32 cellular contexts compared by ENCODE assay signal in genomic region chr2:48584551-48584950, GRCh38. TPM values are rescaled to one million over a fixed set of nuclear protein-coding genes. Genes with fewer than 3 reads are reported as not detected.
"Had no signal": no experiment of that assay in that cellular context is flagged by ENCODE, and none has a peak within 500 bp of the region (broad histone marks: within the 10 kb centered on the region; RNA-seq: fewer than 3 reads in every experiment).

No MANE protein-coding gene starts in this region.

- H3K36me3 ChIP-seq: right lobe of liver, upper lobe of right lung had no signal

- FAIRE-seq: islet of Langerhans, kidney, urothelium cell line had no signal

- H3K27ac ChIP-seq: left lung, lower lobe of right lung, right atrium auricular region, right lobe of liver, upper lobe of right lung had no signal

- ATAC-seq: left colon; left lung; lower lobe of right lung; natural killer cell; right lobe of liver; stimulated activated memory B cell treated with anti-CD40 and anti-IgM and Interleukin-4, amounts not matched to agents 10 μg/mL and 1 μg/mL and 100 μg/mL, for 72 hours; stimulated activated naive CD8-positive, alpha-beta T cell treated with anti-CD3 and anti-CD28 coated beads, Interleukin-15, amount 100 ng/mL, for 72 hours; upper lobe of right lung had no signal

- H3K4me3 Mint-ChIP-seq: immature natural killer cell; mesothelial cell of epicardium; naive B cell; natural killer cell; nephron progenitor cell; stimulated activated memory B cell treated with anti-CD40 and anti-IgM and Interleukin-4, amounts not matched to agents 10 μg/mL and 1 μg/mL and 100 μg/mL, for 72 hours; stimulated activated naive CD8-positive, alpha-beta T cell treated with anti-CD3 and anti-CD28 coated beads, Interleukin-15, amount 100 ng/mL, for 72 hours had no signal

- DNase-seq: hypothalamus; immature natural killer cell; kidney; left colon; left lung; lower lobe of right lung; mammary epithelial cell; mesenchymal stem cell; naive B cell; natural killer cell; nephron progenitor cell; nucleus accumbens; right lobe of liver; stimulated activated CD4-positive, alpha-beta T cell treated with anti-CD3 and anti-CD28 coated beads, Interleukin-1b, Interleukin-23, amount 100 ng/mL, for 48 hours; stimulated activated CD4-positive, alpha-beta T cell treated with anti-CD3 and anti-CD28 coated beads, Interleukin-2, amount 100 ng/mL, for 48 hours; stimulated activated CD4-positive, alpha-beta T cell treated with anti-CD3 and anti-CD28 coated beads, Interleukin-4, amount 100 ng/mL, for 4 hours; stimulated activated CD8-positive, alpha-beta memory T cell treated with anti-CD3 and anti-CD28 coated beads, Interleukin-4, amount 100 ng/mL, for 48 hours; stimulated activated naive CD4-positive, alpha-beta T cell treated with Interleukin-2 at 50 U/mL for 16 hours; stimulated activated naive CD8-positive, alpha-beta T cell treated with anti-CD3 and anti-CD28 coated beads, Interleukin-15, amount 100 ng/mL, for 72 hours; substantia nigra; upper lobe of right lung had no signal

- H3K4me1 ChIP-seq: lower lobe of right lung, right atrium auricular region, right lobe of liver had no signal

- H3K4me3 ChIP-seq: left lung, lower lobe of right lung, right atrium auricular region, right lobe of liver, smooth muscle cell, tibial nerve, upper lobe of right lung had no signal

- H3K4me2 ChIP-seq: smooth muscle cell had no signal

- H3K27me3 Mint-ChIP-seq: progenitor cell of endocrine pancreas; stimulated activated naive CD8-positive, alpha-beta T cell treated with anti-CD3 and anti-CD28 coated beads, Interleukin-15, amount 100 ng/mL, for 72 hours had no signal

- H3K9me3 ChIP-seq: left lung, lower lobe of right lung, right atrium auricular region, right lobe of liver, tibial nerve, upper lobe of right lung had no signal

- H3K27me3 ChIP-seq: left lung, right atrium auricular region, right lobe of liver, tibial nerve, upper lobe of right lung had no signal

- H3K27ac Mint-ChIP-seq: immature natural killer cell; mesothelial cell of epicardium; natural killer cell; nephron progenitor cell; progenitor cell of endocrine pancreas; stimulated activated memory B cell treated with anti-CD40 and anti-IgM and Interleukin-4, amounts not matched to agents 10 μg/mL and 1 μg/mL and 100 μg/mL, for 72 hours; stimulated activated naive CD8-positive, alpha-beta T cell treated with anti-CD3 and anti-CD28 coated beads, Interleukin-15, amount 100 ng/mL, for 72 hours had no signal

- H3K36me3 Mint-ChIP-seq: naive B cell; natural killer cell; stimulated activated memory B cell treated with anti-CD40 and anti-IgM and Interleukin-4, amounts not matched to agents 10 μg/mL and 1 μg/mL and 100 μg/mL, for 72 hours had no signal

- H3K9me3 Mint-ChIP-seq: immature natural killer cell; naive B cell; natural killer cell; stimulated activated memory B cell treated with anti-CD40 and anti-IgM and Interleukin-4, amounts not matched to agents 10 μg/mL and 1 μg/mL and 100 μg/mL, for 72 hours; stimulated activated naive CD8-positive, alpha-beta T cell treated with anti-CD3 and anti-CD28 coated beads, Interleukin-15, amount 100 ng/mL, for 72 hours had no signal

- H2AFZ ChIP-seq: parathyroid adenoma had no signal

- H3K4me1 Mint-ChIP-seq: immature natural killer cell; stimulated activated memory B cell treated with anti-CD40 and anti-IgM and Interleukin-4, amounts not matched to agents 10 μg/mL and 1 μg/mL and 100 μg/mL, for 72 hours had no signal

- H3K79me2 ChIP-seq: parathyroid adenoma had no signal

- H3K9ac ChIP-seq: parathyroid adenoma had no signal

RNA-seq across cellular contexts. Expression of gene GTF2A1L, which starts 33.1 kb away (rescaled TPM):
- total RNA-seq: left colon, lower lobe of right lung, mammary epithelial cell, mononuclear cell, natural killer cell, progenitor cell of endocrine pancreas, skeletal muscle tissue, upper lobe of right lung had no signal
- polyA plus RNA-seq: immature natural killer cell, mammary epithelial cell had no signal
